In the genomic region with DNA sequence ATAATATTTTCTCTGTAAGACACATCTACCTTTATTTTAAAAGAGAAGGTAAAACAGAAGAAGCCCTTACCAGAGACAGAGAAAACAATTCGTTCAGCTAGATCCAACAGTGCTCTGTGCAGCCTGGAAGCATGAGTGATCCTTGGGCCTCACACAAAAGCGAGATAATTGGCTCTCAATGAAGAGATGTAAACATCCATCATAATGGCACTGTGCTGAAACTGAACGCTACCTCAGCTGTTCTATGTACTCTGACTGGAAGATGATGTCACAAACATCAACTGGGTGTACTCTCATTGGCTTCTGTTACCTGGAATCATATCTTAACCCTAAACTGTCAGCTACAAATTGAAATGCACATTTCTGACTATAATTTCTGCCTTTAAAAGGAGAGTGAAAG, we compare ENCODE assay signal across 1 cellular context.
TF ChIP-seq lines count a peak whose summit lies in the region.

A gene (minus strand): TSS at position 223 of the 400 bp plus-strand sequence.

TF ChIP-seq in HepG2, 621 proteins besides CTCF, POLR2A, EP300 and RAD21 (continued from another document):
- TF ChIP-seq, protein P1, sequence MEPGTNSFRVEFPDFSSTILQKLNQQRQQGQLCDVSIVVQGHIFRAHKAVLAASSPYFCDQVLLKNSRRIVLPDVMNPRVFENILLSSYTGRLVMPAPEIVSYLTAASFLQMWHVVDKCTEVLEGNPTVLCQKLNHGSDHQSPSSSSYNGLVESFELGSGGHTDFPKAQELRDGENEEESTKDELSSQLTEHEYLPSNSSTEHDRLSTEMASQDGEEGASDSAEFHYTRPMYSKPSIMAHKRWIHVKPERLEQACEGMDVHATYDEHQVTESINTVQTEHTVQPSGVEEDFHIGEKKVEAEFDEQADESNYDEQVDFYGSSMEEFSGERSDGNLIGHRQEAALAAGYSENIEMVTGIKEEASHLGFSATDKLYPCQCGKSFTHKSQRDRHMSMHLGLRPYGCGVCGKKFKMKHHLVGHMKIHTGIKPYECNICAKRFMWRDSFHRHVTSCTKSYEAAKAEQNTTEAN (CRISPR knock-in tag; conservative IDR thresholded peaks at IDR 0.05): no peak
- TF ChIP-seq SAFB2 (CRISPR knock-in tag; IDR thresholded peaks at IDR 0.05; ENCODE audit: borderline replicate concordance, low read depth): no peak
- 0 out of 2 replicates have a peak, but pooled peaks have one; percentile 4 for TF ChIP-seq ATF7 (IDR thresholded peaks at IDR 0.05)
- TF ChIP-seq ATF7 (CRISPR knock-in tag; IDR thresholded peaks at IDR 0.05): no peak
- TF ChIP-seq MAFG (CRISPR knock-in tag; IDR thresholded peaks at IDR 0.05): no peak
TF ChIP-seq in HepG2: peak in this region for 1.
